ENCODE assay signal across 19 cellular contexts in genomic region chr1:183143576-183144315, GRCh38. TPM values are rescaled to one million over a fixed set of nuclear protein-coding genes. Genes with fewer than 3 reads are reported as not detected.
"Had no signal": no experiment of that assay in that cellular context is flagged by ENCODE, and none has a peak within 500 bp of the region (broad histone marks: within the 10 kb centered on the region; RNA-seq: fewer than 3 reads in every experiment).

No MANE protein-coding gene starts in this region.

- H3K9me3 ChIP-seq: colonic mucosa had no signal

- H3K4me3 Mint-ChIP-seq: activated B cell treated with CpG ODN at 0.5 μM for 24 hours; activated CD4-positive, alpha-beta T cell treated with anti-CD3 and anti-CD28 coated beads, Interleukin-2, amount 10 ng/mL, durations not matched to agents 24 days and 14 days; activated T-cell treated with anti-CD3 and anti-CD28 coated beads, Interleukin-2, amount 50 U/mL, for 72 hours; brain; nephron; stimulated activated naive B cell treated with anti-CD40 and anti-IgM and Interleukin-4, amounts not matched to agents 10 μg/mL and 1 μg/mL and 100 μg/mL, for 72 hours had no signal

- DNase-seq: activated B cell treated with CpG ODN at 0.5 μM for 24 hours; activated CD4-positive, alpha-beta T cell treated with anti-CD3 and anti-CD28 coated beads, Interleukin-2, amount 10 ng/mL, durations not matched to agents 24 days and 14 days; activated CD8-positive, alpha-beta memory T cell treated with anti-CD3 and anti-CD28 coated beads, Interleukin-2, amount 50 U/mL, for 48 hours; activated gamma-delta T cell; activated T-cell treated with anti-CD3 and anti-CD28 coated beads, Interleukin-2, amount 50 U/mL, for 72 hours; amniotic stem cell; central memory CD4-positive, alpha-beta T cell; colonic mucosa; glutamatergic neuron; hypothalamus; occipital lobe; stimulated activated CD4-positive, alpha-beta T cell treated with anti-CD3 and anti-CD28 coated beads, Interleukin-2, amount 100 ng/mL, for 48 hours; stimulated activated naive B cell treated with anti-CD40 and anti-IgM and Interleukin-4, amounts not matched to agents 10 μg/mL and 1 μg/mL and 100 μg/mL, for 72 hours; substantia nigra; trophoblast cell had no signal

- ATAC-seq: activated naive CD4-positive, alpha-beta T cell treated with anti-CD3 and anti-CD28 coated beads, Interleukin-2, amount 50 U/mL, for 72 hours; activated T-cell treated with anti-CD3 and anti-CD28 coated beads, Interleukin-2, amount 50 U/mL, for 72 hours; stimulated activated naive B cell treated with anti-CD40 and anti-IgM and Interleukin-4, amounts not matched to agents 10 μg/mL and 1 μg/mL and 100 μg/mL, for 72 hours had no signal

- H3K27me3 Mint-ChIP-seq: activated B cell treated with CpG ODN at 0.5 μM for 24 hours; brain; stimulated activated naive B cell treated with anti-CD40 and anti-IgM and Interleukin-4, amounts not matched to agents 10 μg/mL and 1 μg/mL and 100 μg/mL, for 72 hours had no signal

- H3K27me3 ChIP-seq: colonic mucosa had no signal

- H3K9me3 Mint-ChIP-seq: activated B cell treated with CpG ODN at 0.5 μM for 24 hours; activated CD4-positive, alpha-beta T cell treated with anti-CD3 and anti-CD28 coated beads, Interleukin-2, amount 10 ng/mL, durations not matched to agents 24 days and 14 days; activated naive CD4-positive, alpha-beta T cell treated with anti-CD3 and anti-CD28 coated beads, Interleukin-2, amount 50 U/mL, for 72 hours; activated T-cell treated with anti-CD3 and anti-CD28 coated beads, Interleukin-2, amount 50 U/mL, for 72 hours; brain; nephron; stimulated activated naive B cell treated with anti-CD40 and anti-IgM and Interleukin-4, amounts not matched to agents 10 μg/mL and 1 μg/mL and 100 μg/mL, for 72 hours had no signal

- H3K4me1 Mint-ChIP-seq: activated CD4-positive, alpha-beta T cell treated with anti-CD3 and anti-CD28 coated beads, Interleukin-2, amount 10 ng/mL, durations not matched to agents 24 days and 14 days had no signal

- H3K36me3 Mint-ChIP-seq: activated naive CD4-positive, alpha-beta T cell treated with anti-CD3 and anti-CD28 coated beads, Interleukin-2, amount 50 U/mL, for 72 hours had no signal

- H3K36me3 ChIP-seq: colonic mucosa had no signal

- H3K4me3 ChIP-seq: colonic mucosa had no signal

- H3K27ac Mint-ChIP-seq: activated B cell treated with CpG ODN at 0.5 μM for 24 hours; activated CD4-positive, alpha-beta T cell treated with anti-CD3 and anti-CD28 coated beads, Interleukin-2, amount 10 ng/mL, durations not matched to agents 24 days and 14 days; activated naive CD4-positive, alpha-beta T cell treated with anti-CD3 and anti-CD28 coated beads, Interleukin-2, amount 50 U/mL, for 72 hours; activated T-cell treated with anti-CD3 and anti-CD28 coated beads, Interleukin-2, amount 50 U/mL, for 72 hours; brain had no signal

- H3K27ac ChIP-seq: colonic mucosa had no signal

RNA-seq across cellular contexts. Expression of gene LAMC2, which starts 42.3 kb away (rescaled TPM):
- total RNA-seq: activated B cell treated with CpG ODN at 0.5 μM for 24 hours; activated naive CD4-positive, alpha-beta T cell treated with anti-CD3 and anti-CD28 coated beads, Interleukin-2, amount 50 U/mL, for 72 hours; T-helper 2 cell treated with Interferon-gamma antibody and Interleukin-4, amounts not matched to agents 100 ng/mL and 5 ng/mL, for 36 hours had no signal
